1 cellular context compared by ENCODE assay signal in the genomic region with DNA sequence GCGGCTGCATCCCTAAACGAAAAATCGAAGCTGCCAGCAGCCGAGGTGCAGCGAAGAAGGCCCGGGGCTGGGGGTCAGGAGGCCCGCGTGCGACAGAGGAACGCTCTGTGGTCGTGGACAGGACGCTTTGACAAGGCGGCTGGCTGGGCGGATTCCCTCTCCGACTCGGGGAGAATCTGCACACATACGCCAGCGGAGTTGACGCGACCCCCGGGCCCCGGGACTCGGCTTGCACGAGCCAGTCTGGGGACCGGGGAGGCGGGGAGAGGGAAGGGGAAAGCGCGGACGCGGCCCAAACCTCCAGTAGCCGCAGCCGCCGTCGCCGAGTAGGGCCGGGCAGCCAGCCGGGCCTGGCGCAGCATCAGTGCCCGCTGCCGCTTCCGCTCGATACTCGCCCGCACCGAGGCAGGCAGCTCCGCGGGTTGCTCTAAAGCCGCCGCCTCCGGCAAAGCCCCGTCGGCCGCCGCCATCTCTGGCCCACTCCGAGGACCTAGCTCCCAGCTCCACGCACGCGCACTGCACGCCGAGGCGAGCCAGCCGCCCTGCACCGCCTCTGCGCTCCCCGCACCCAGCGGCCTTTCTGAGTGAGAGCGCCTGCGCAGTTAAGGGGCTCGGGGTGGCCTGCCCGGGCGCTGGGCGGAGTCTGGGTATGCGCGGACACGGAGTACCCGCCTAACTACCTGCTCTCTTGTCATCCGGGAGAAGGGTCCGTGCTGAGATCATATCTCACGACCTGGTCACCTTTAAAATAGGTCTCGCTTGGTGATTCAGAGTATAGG.
TF ChIP-seq lines count a peak whose summit lies in the region.

TSS of gene XPA (minus strand) at position 518 of the 779 bp plus-strand sequence. CDS start at position 470, 48 bp downstream.

TF ChIP-seq in HEK293, 187 proteins besides CTCF, POLR2A, EP300 and RAD21 (continued from another document and continues in another):
- TF ChIP-seq, protein P1, sequence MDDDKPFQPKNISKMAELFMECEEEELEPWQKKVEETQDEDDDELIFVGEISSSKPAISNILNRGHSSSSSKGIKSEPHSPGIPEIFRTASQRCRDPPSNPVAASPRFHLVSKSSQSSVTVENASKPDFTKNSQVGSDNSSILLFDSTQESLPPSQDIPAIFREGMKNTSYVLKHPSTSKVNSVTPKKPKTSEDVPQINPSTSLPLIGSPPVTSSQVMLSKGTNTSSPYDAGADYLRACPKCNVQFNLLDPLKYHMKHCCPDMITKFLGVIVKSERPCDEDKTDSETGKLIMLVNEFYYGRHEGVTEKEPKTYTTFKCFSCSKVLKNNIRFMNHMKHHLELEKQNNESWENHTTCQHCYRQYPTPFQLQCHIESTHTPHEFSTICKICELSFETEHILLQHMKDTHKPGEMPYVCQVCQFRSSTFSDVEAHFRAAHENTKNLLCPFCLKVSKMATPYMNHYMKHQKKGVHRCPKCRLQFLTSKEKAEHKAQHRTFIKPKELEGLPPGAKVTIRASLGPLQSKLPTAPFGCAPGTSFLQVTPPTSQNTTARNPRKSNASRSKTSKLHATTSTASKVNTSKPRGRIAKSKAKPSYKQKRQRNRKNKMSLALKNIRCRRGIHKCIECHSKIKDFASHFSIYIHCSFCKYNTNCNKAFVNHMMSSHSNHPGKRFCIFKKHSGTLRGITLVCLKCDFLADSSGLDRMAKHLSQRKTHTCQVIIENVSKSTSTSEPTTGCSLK (tag by site-specific recombination; IDR thresholded peaks at IDR 0.05) = no peak
- TF ChIP-seq ZNF354C (tag by site-specific recombination; IDR thresholded peaks at IDR 0.05; ENCODE audit: borderline replicate concordance, low read depth) = no peak
- TF ChIP-seq, protein P2, sequence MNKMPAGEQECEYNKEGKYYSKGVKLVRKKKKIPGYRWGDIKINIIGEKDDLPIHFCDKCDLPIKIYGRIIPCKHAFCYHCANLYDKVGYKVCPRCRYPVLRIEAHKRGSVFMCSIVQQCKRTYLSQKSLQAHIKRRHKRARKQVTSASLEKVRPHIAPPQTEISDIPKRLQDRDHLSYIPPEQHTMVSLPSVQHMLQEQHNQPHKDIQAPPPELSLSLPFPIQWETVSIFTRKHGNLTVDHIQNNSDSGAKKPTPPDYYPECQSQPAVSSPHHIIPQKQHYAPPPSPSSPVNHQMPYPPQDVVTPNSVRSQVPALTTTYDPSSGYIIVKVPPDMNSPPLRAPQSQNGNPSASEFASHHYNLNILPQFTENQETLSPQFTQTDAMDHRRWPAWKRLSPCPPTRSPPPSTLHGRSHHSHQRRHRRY (tag by site-specific recombination; IDR thresholded peaks at IDR 0.05) = no peak
- no peak for TF ChIP-seq ZNF239 (tag by site-specific recombination; IDR thresholded peaks at IDR 0.05)
- TF ChIP-seq PRDM2 (tag by site-specific recombination; IDR thresholded peaks at IDR 0.05; ENCODE audit: borderline replicate concordance) = no peak
- no peak for TF ChIP-seq ZNF549 (tag by site-specific recombination; IDR thresholded peaks at IDR 0.05)
- no peak for TF ChIP-seq ZNF624 (tag by site-specific recombination; IDR thresholded peaks at IDR 0.05)
- no peak for TF ChIP-seq BCL6B (tag by site-specific recombination; IDR thresholded peaks at IDR 0.05)
- TF ChIP-seq KLF8 (tag by site-specific recombination; IDR thresholded peaks at IDR 0.05) = peak; percentile 23; the same call in 1 of the 2 replicates
- no peak for TF ChIP-seq ZNF169 (tag by site-specific recombination; IDR thresholded peaks at IDR 0.05)
- TF ChIP-seq ZNF670 (tag by site-specific recombination; IDR thresholded peaks at IDR 0.05; ENCODE audit: low read depth) = no peak
- no peak for TF ChIP-seq EGR2 (tag by site-specific recombination; IDR thresholded peaks at IDR 0.05; ENCODE audit: low read depth)
- TF ChIP-seq KLF16 (tag by site-specific recombination; IDR thresholded peaks at IDR 0.05) = peak; percentile 82
- TF ChIP-seq ZNF596 (tag by site-specific recombination; IDR thresholded peaks at IDR 0.05) = no peak
- TF ChIP-seq YY2 (tag by site-specific recombination; IDR thresholded peaks at IDR 0.05) = peak; percentile 71
- peak; percentile 63; the same call in 1 of the 2 replicates for TF ChIP-seq ZNF76 (tag by site-specific recombination; IDR thresholded peaks at IDR 0.05; ENCODE audit: borderline replicate concordance, low read depth)
- TF ChIP-seq HOXA7 (CRISPR knock-in tag; IDR thresholded peaks at IDR 0.05; ENCODE audit: borderline replicate concordance) = no peak
- no peak for TF ChIP-seq ZNF560 (tag by site-specific recombination; IDR thresholded peaks at IDR 0.05; ENCODE audit: borderline replicate concordance)
- no peak for TF ChIP-seq KLF1 (tag by site-specific recombination; IDR thresholded peaks at IDR 0.05)
- peak; percentile 81 for TF ChIP-seq YY1 (tag by site-specific recombination; IDR thresholded peaks at IDR 0.05)
- no peak for TF ChIP-seq PRDM1 (tag by site-specific recombination; IDR thresholded peaks at IDR 0.05)
- TF ChIP-seq ZNF423 (tag by site-specific recombination; IDR thresholded peaks at IDR 0.05) = no peak
- no peak for TF ChIP-seq KLF7 (tag by site-specific recombination; IDR thresholded peaks at IDR 0.05; ENCODE audit: borderline replicate concordance)
- 0 out of 2 replicates have a peak, but pooled peaks have one; percentile 14 for TF ChIP-seq ZNF843 (tag by site-specific recombination; IDR thresholded peaks at IDR 0.05)
- TF ChIP-seq, protein P3, sequence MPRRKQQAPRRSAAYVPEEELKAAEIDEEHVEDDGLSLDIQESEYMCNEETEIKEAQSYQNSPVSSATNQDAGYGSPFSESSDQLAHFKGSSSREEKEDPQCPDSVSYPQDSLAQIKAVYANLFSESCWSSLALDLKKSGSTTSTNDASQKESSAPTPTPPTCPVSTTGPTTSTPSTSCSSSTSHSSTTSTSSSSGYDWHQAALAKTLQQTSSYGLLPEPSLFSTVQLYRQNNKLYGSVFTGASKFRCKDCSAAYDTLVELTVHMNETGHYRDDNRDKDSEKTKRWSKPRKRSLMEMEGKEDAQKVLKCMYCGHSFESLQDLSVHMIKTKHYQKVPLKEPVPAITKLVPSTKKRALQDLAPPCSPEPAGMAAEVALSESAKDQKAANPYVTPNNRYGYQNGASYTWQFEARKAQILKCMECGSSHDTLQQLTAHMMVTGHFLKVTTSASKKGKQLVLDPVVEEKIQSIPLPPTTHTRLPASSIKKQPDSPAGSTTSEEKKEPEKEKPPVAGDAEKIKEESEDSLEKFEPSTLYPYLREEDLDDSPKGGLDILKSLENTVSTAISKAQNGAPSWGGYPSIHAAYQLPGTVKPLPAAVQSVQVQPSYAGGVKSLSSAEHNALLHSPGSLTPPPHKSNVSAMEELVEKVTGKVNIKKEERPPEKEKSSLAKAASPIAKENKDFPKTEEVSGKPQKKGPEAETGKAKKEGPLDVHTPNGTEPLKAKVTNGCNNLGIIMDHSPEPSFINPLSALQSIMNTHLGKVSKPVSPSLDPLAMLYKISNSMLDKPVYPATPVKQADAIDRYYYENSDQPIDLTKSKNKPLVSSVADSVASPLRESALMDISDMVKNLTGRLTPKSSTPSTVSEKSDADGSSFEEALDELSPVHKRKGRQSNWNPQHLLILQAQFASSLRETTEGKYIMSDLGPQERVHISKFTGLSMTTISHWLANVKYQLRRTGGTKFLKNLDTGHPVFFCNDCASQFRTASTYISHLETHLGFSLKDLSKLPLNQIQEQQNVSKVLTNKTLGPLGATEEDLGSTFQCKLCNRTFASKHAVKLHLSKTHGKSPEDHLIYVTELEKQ (tag by site-specific recombination; IDR thresholded peaks at IDR 0.05; ENCODE audit: borderline replicate concordance) = no peak
- no peak for TF ChIP-seq ZNF658 (tag by site-specific recombination; IDR thresholded peaks at IDR 0.05)
- no peak; the same call in 1 of the 2 replicates for TF ChIP-seq ZNF501 (tag by site-specific recombination; IDR thresholded peaks at IDR 0.05)
- TF ChIP-seq ZNF416 (tag by site-specific recombination; IDR thresholded peaks at IDR 0.05) = no peak
- TF ChIP-seq ZBTB26 (tag by site-specific recombination; optimal IDR thresholded peaks at IDR 0.05) = peak; percentile 90
- TF ChIP-seq ZNF433 (tag by site-specific recombination; IDR thresholded peaks at IDR 0.05; ENCODE audit: low read depth) = no peak
- TF ChIP-seq ZNF148 (tag by site-specific recombination; IDR thresholded peaks at IDR 0.05; ENCODE audit: borderline replicate concordance) = no peak
- TF ChIP-seq ZNF24 (tag by site-specific recombination; IDR thresholded peaks at IDR 0.05) = peak; percentile 53; the same call in 1 of the 2 replicates
- TF ChIP-seq, protein P4, sequence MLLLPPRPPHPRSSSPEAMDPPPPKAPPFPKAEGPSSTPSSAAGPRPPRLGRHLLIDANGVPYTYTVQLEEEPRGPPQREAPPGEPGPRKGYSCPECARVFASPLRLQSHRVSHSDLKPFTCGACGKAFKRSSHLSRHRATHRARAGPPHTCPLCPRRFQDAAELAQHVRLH (tag by site-specific recombination; IDR thresholded peaks at IDR 0.05) = 0 out of 2 replicates have a peak, but pooled peaks have one; percentile 10
- no peak for TF ChIP-seq ZNF449 (tag by site-specific recombination; IDR thresholded peaks at IDR 0.05)
